Comparison of ENCODE assay signal across 22 cellular contexts in genomic region chr3:59930170-59930569, GRCh38.
"Had no signal": no experiment of that assay in that cellular context is flagged by ENCODE, and none has a peak within 500 bp of the region (broad histone marks: within the 10 kb centered on the region; RNA-seq: fewer than 3 reads in every experiment).

No MANE protein-coding gene starts in this region.

- H3K9me3 ChIP-seq: MG63, SK-N-SH had no signal

- H3K36me3 ChIP-seq: MG63 had no signal

- H3K27ac ChIP-seq: RWPE1 had no signal

- ATAC-seq: Panc1, PC-3 had no signal

- H3K4me3 ChIP-seq: MG63 had no signal

- DNase-seq: Karpas-422, KBM-7, MG63, NCI-H1092, NCI-H1105 treated with DMSO at 0.1 percent for 48 hours, NCI-H1417 treated with DMSO at 0.1 percent for 48 hours, NCI-H146, NCI-H1694 treated with DMSO at 0.1 percent for 48 hours, NCI-H1930, NCI-H2081, NCI-H2171 treated with DMSO at 0.1 percent for 48 hours, NCI-H345, NCI-H446 treated with DMSO at 0.1 percent for 48 hours, NCI-H510A treated with DMSO at 0.1 percent for 48 hours, NCI-H526 treated with DMSO at 0.1 percent for 48 hours, NCI-H748 treated with DMSO at 0.1 percent for 48 hours, PC-3, SHP77, SK-N-SH, SW 1271 had no signal

- H3K27me3 ChIP-seq: MG63 had no signal

- H3K9ac ChIP-seq: SK-N-SH had no signal
